In genomic region chr17:56914641-56915263, GRCh38 we compare ENCODE assay signal across 8 cellular contexts. TPM values are rescaled to one million over a fixed set of nuclear protein-coding genes. Genes with fewer than 3 reads are reported as not detected.
DNase-seq lines count a peak whose midpoint lies in the region; ATAC-seq and TF ChIP-seq lines count a peak whose summit lies in the region.

No MANE protein-coding gene starts in this region.

- H3K27ac Mint-ChIP-seq in H9 = 0 out of 7 replicates have a peak overlapping the region, but pooled peaks of 1 of the 3 experiments have one; percentile 11
- peak overlapping the region; percentile 82 for H3K27ac Mint-ChIP-seq in activated B cell treated with CpG ODN at 0.5 μM for 24 hours

- peaks cover 2% of the 10 kb centered on the region; the same call in 1 of the 2 replicates for H3K27me3 ChIP-seq in H9 (ENCODE audit: insufficient read depth, low read length)
- H3K27me3 ChIP-seq in skeletal muscle tissue (ENCODE audit: control insufficient read depth in 3 of 3, insufficient read depth in 3 of 3, low read length in 3 of 3) = no peaks in the 10 kb centered on the region

- no peak for ATAC-seq in activated B cell treated with CpG ODN at 0.5 μM for 24 hours (ENCODE audit: low read depth)
- peak; percentile 1 for ATAC-seq in left ventricle myocardium superior
- ATAC-seq in left lobe of liver = no peak

- no peak overlapping the region for H2BK20ac ChIP-seq in H9 (ENCODE audit: low read depth, low read length, poor library complexity, severe bottlenecking)

- H2AK5ac ChIP-seq in H9 (ENCODE audit: insufficient read length, low read length) = no peak overlapping the region

- H3K79me2 ChIP-seq in H9 (ENCODE audit: insufficient read depth, low read length) = no peaks in the 10 kb centered on the region; the same call in 1 of the 2 replicates

- POLR2A ChIA-PET in activated B cell treated with CpG ODN at 0.5 μM for 24 hours (lab: Charles Lee) = interaction anchor here (0.8 to 1.9 kb wide), 5 partner anchors 13 to 170 kb away, joined by 3 to 10 read pairs (median 3); partner anchors contain the start of gene AKAP1

- H3K23me2 ChIP-seq in H9 (ENCODE audit: insufficient read length, low read depth, low read length, poor library complexity, severe bottlenecking) = peaks cover 21% of the 10 kb centered on the region

- no peaks in the 10 kb centered on the region for H4K20me1 ChIP-seq in H9 (ENCODE audit: control insufficient read depth, insufficient read depth, insufficient read length)

- no peak overlapping the region for H3K14ac ChIP-seq in H9 (ENCODE audit: insufficient read depth, low read length)

- CTCF ChIA-PET in activated B cell treated with CpG ODN at 0.5 μM for 24 hours (lab: Charles Lee) = no interaction called here

- intact Hi-C loops in activated B cell treated with CpG ODN at 0.5 μM for 24 hours (cut with micrococcal nuclease) (loop anchor here (1.0 to 5.0 kb wide), 4 partner anchors 26 to 173 kb away; partner anchors contain the start of genes AKAP1, C17orf67 and COIL), left ventricle myocardium superior (cut with micrococcal nuclease) (no loop called here)

- peak overlapping the region; percentile 24 for H2AFZ ChIP-seq in H9 (ENCODE audit: low read length)

- H3K23ac ChIP-seq in H9 (ENCODE audit: insufficient read length, low read depth, low read length) = no peak overlapping the region

- H3K4me2 ChIP-seq in H9 (ENCODE audit: insufficient read depth, insufficient read length, low read length) = peak overlapping the region; percentile 60

- H4K5ac ChIP-seq in H9 (ENCODE audit: insufficient read length, low read depth, low read length) = no peak overlapping the region

- H3K27ac ChIP-seq in 22Rv1 (peak overlapping the region; percentile 59), H9 (ENCODE audit: insufficient read length, low read depth, low read length) (no peak overlapping the region), skeletal muscle tissue (ENCODE audit: low read depth, low read length) (peak overlapping the region; percentile 88)

- no peak overlapping the region for H2BK120ac ChIP-seq in H9 (ENCODE audit: low read depth, low read length, poor library complexity, severe bottlenecking)

- peaks cover 34% of the 10 kb centered on the region for H3K27me3 Mint-ChIP-seq in H9 (ENCODE audit: low read depth)
- no peaks in the 10 kb centered on the region for H3K27me3 Mint-ChIP-seq in activated B cell treated with CpG ODN at 0.5 μM for 24 hours

- H2BK5ac ChIP-seq in H9 (ENCODE audit: insufficient read length, low read length) = no peak overlapping the region

- H3T11ph ChIP-seq in H9 (ENCODE audit: low read length) = no peak overlapping the region

- H3K36me3 ChIP-seq in skeletal muscle tissue (ENCODE audit: control insufficient read depth in 3 of 3, insufficient read depth in 3 of 3, low read length in 3 of 3) = peaks cover 0 to 4% (median 0%) of the 10 kb centered on the region in 3 donors

- no peak overlapping the region for H4K8ac ChIP-seq in H9 (replicated peaks; ENCODE audit: insufficient read length, low read depth, low read length)

- H3K9me3 Mint-ChIP-seq in H9 (peaks cover 0 to 7% of the 10 kb centered on the region in 2 experiments; a peak in 2 of 5 replicates), activated B cell treated with CpG ODN at 0.5 μM for 24 hours (peaks cover 7% of the 10 kb centered on the region)

- H3K4me1 Mint-ChIP-seq in H9 = peaks cover 14 to 18% of the 10 kb centered on the region in 2 experiments
- peaks cover 47% of the 10 kb centered on the region for H3K4me1 Mint-ChIP-seq in activated B cell treated with CpG ODN at 0.5 μM for 24 hours

- no peak overlapping the region for H2BK15ac ChIP-seq in H9 (ENCODE audit: low read depth, low read length)

- H3K4me3 ChIP-seq in skeletal muscle tissue (ENCODE audit: low read length in 3 of 3) = peak overlapping the region; percentile 88 to 99 (median 99)

- no peak overlapping the region for H2BK12ac ChIP-seq in H9 (ENCODE audit: insufficient read length, low read depth, low read length)

- WGBS in H9 (ENCODE audit: extremely low coverage, insufficient read length, low lambda C conversion rate) = no CpG with 5 or more reads among the region's 9 CpGs

- no peak overlapping the region for H3K18ac ChIP-seq in H9 (ENCODE audit: insufficient read length, low read depth, low read length)

- DNase-seq in H9 (no peak), activated B cell treated with CpG ODN at 0.5 μM for 24 hours (no peak), left ventricle myocardium superior (no peak), NCI-H2227 (lab: John Stamatoyannopoulos, UW; ENCODE audit: unreplicated experiment) (no peak), NCI-H128 (lab: John Stamatoyannopoulos, UW; ENCODE audit: unreplicated experiment) (no peak), left lobe of liver (ENCODE audit: low spot score) (no peak)

- H3K56ac ChIP-seq in H9 (ENCODE audit: insufficient read length, low read depth, low read length) = no peak overlapping the region

- no peaks in the 10 kb centered on the region for H3K79me1 ChIP-seq in H9 (ENCODE audit: insufficient read depth, low read depth, low read length, poor library complexity, severe bottlenecking)

- H3K4me3 Mint-ChIP-seq in H9 = peak overlapping the region; percentile 79 to 96
- H3K4me3 Mint-ChIP-seq in activated B cell treated with CpG ODN at 0.5 μM for 24 hours = peak overlapping the region; percentile 94

- no peaks in the 10 kb centered on the region for H3K9me3 ChIP-seq in H9 (ENCODE audit: control insufficient read depth, low read depth, low read length)
- no peaks in the 10 kb centered on the region for H3K9me3 ChIP-seq in skeletal muscle tissue (ENCODE audit: control insufficient read depth in 3 of 3, low read length in 3 of 3)

- H3K9ac ChIP-seq in H9 (ENCODE audit: extremely low read depth, insufficient read length, low read length) = peak overlapping the region; percentile 25
- peak overlapping the region; percentile 89 to 98 (median 93) for H3K9ac ChIP-seq in skeletal muscle tissue (ENCODE audit: low read depth in 1 of 3, low read length in 3 of 3)

- H3K4me1 ChIP-seq in H9 (ENCODE audit: insufficient read depth, low read length) (no peaks in the 10 kb centered on the region; the same call in 1 of the 2 replicates), skeletal muscle tissue (ENCODE audit: control insufficient read depth in 3 of 3, insufficient read depth in 3 of 3, low read length in 3 of 3) (peaks cover 40 to 50% (median 44%) of the 10 kb centered on the region in 3 donors)

- no peak overlapping the region for H3K4ac ChIP-seq in H9 (ENCODE audit: low read depth, low read length)

- TF ChIP-seq CTCF in 22Rv1 (IDR thresholded peaks at IDR 0.05) = no peak
- TF ChIP-seq CTCF in H9 (conservative IDR thresholded peaks at IDR 0.05) = no peak
- TF ChIP-seq CTCF in activated B cell treated with CpG ODN at 0.5 μM for 24 hours (IDR thresholded peaks at IDR 0.05) = no peak

- peaks cover 0 to 8% (median 0%) of the 10 kb centered on the region in 3 experiments; a peak in 2 of 7 replicates for H3K36me3 Mint-ChIP-seq in H9 (ENCODE audit: insufficient read depth in 1 of 3, low read depth in 3 of 3)
- peaks cover 9% of the 10 kb centered on the region for H3K36me3 Mint-ChIP-seq in activated B cell treated with CpG ODN at 0.5 μM for 24 hours (ENCODE audit: low read depth)

- no peak overlapping the region for H4K91ac ChIP-seq in H9 (ENCODE audit: insufficient read length, low read depth, low read length)

RNA-seq across cellular contexts. Expression of gene TRIM25, which starts 0.9 kb away (rescaled TPM):
- 32.5 and 34.6 TPM in 2 replicates for total RNA-seq in H9 (2021)
- total RNA-seq in activated B cell treated with CpG ODN at 0.5 μM for 24 hours = 63.5 and 71.4 TPM in 2 replicates
- total RNA-seq in left ventricle myocardium superior = 19.5 TPM
- total RNA-seq in skeletal muscle tissue = 7.8 TPM
- 55.4 TPM for total RNA-seq in left lobe of liver

RNA-seq across cellular contexts. Expression of gene COIL, which starts 46.1 kb away (rescaled TPM):
- 21.5 and 22.2 TPM in 2 replicates for total RNA-seq in H9 (2021)
- total RNA-seq in activated B cell treated with CpG ODN at 0.5 μM for 24 hours = 21.6 and 21.9 TPM in 2 replicates
- total RNA-seq in left ventricle myocardium superior = 8.1 TPM
- 14.6 TPM for total RNA-seq in skeletal muscle tissue
- 5.9 TPM for total RNA-seq in left lobe of liver
